In the genomic region with DNA sequence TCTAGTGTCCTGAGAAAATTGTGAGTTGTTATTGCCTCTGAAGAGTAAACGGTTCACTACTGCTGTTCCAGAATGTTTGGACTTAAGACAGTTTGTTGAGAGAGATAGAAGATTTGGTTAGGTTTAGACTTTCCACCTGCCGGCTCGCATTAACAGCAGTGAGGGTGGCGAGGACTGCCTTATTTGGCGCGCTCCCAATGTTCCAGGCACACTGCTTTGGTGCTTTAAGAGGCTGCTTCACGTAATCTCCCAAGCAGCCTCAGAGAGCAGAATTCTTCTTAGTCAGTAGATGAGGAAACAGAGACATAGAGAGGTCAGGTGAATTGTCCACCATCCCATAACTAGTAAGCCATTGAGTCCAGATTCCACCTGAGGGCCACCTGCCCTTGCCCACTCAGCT, we compare ENCODE assay signal across 19 cellular contexts.
"Had no signal": no experiment of that assay in that cellular context is flagged by ENCODE, and none has a peak within 500 bp of the region (broad histone marks: within the 10 kb centered on the region; RNA-seq: fewer than 3 reads in every experiment).

No MANE protein-coding gene starts in this region.

- H3K27me3 Mint-ChIP-seq: activated naive CD8-positive, alpha-beta T cell treated with anti-CD3 and anti-CD28 coated beads for 36 hours; natural killer cell treated with Interleukin-12 subunit alpha and Interleukin-12 subunit beta and Interleukin-15 and Interleukin-18, amount 100 ng/mL, for 72 hours; stimulated activated naive B cell treated with anti-CD40 and anti-IgM and Interleukin-4, amounts not matched to agents 10 μg/mL and 1 μg/mL and 100 μg/mL, for 72 hours had no signal

- H3K4me1 Mint-ChIP-seq: mesothelial cell of epicardium, WTC11 had no signal

- H3K4me3 ChIP-seq: gastroesophageal sphincter, lung, thoracic aorta, upper lobe of left lung had no signal

- H3K4me3 Mint-ChIP-seq: activated naive CD8-positive, alpha-beta T cell treated with anti-CD3 and anti-CD28 coated beads for 36 hours; mesothelial cell of epicardium; natural killer cell treated with Interleukin-12 subunit alpha and Interleukin-12 subunit beta and Interleukin-15 and Interleukin-18, amount 100 ng/mL, for 72 hours; stimulated activated naive B cell treated with anti-CD40 and anti-IgM and Interleukin-4, amounts not matched to agents 10 μg/mL and 1 μg/mL and 100 μg/mL, for 72 hours; WTC11 had no signal

- H3K9me3 ChIP-seq: gastroesophageal sphincter, thoracic aorta, upper lobe of left lung had no signal

- ATAC-seq: gastroesophageal sphincter; left colon; natural killer cell treated with Interleukin-12 subunit alpha and Interleukin-12 subunit beta and Interleukin-15 and Interleukin-18, amount 100 ng/mL, for 72 hours; sciatic nerve; stimulated activated naive B cell treated with anti-CD40 and anti-IgM and Interleukin-4, amounts not matched to agents 10 μg/mL and 1 μg/mL and 100 μg/mL, for 72 hours; WTC11 had no signal

- DNase-seq: activated naive CD8-positive, alpha-beta T cell treated with anti-CD3 and anti-CD28 coated beads for 36 hours; activated T-cell treated with anti-CD3 and anti-CD28 coated beads, Interleukin-2, amount 50 U/mL, for 1 hour; amniotic stem cell; cerebellar nuclear complex; cortex of kidney; left colon; small intestine; stimulated activated CD4-positive, alpha-beta T cell treated with anti-CD3 and anti-CD28 coated beads, Interleukin-2, amount 100 ng/mL, for 24 hours; stimulated activated naive B cell treated with anti-CD40 and anti-IgM and Interleukin-4, amounts not matched to agents 10 μg/mL and 1 μg/mL and 100 μg/mL, for 72 hours; T1000; upper lobe of left lung had no signal

- H3K27me3 ChIP-seq: gastroesophageal sphincter, upper lobe of left lung had no signal

- H3K27ac ChIP-seq: epithelial cell of prostate, thoracic aorta, upper lobe of left lung had no signal

- H3K9me3 Mint-ChIP-seq: activated naive CD8-positive, alpha-beta T cell treated with anti-CD3 and anti-CD28 coated beads for 36 hours; mesothelial cell of epicardium; natural killer cell treated with Interleukin-12 subunit alpha and Interleukin-12 subunit beta and Interleukin-15 and Interleukin-18, amount 100 ng/mL, for 72 hours; stimulated activated naive B cell treated with anti-CD40 and anti-IgM and Interleukin-4, amounts not matched to agents 10 μg/mL and 1 μg/mL and 100 μg/mL, for 72 hours; WTC11 had no signal

- H3K27ac Mint-ChIP-seq: activated naive CD8-positive, alpha-beta T cell treated with anti-CD3 and anti-CD28 coated beads for 36 hours; mesothelial cell of epicardium; natural killer cell treated with Interleukin-12 subunit alpha and Interleukin-12 subunit beta and Interleukin-15 and Interleukin-18, amount 100 ng/mL, for 72 hours; stimulated activated naive B cell treated with anti-CD40 and anti-IgM and Interleukin-4, amounts not matched to agents 10 μg/mL and 1 μg/mL and 100 μg/mL, for 72 hours; WTC11 had no signal
